In the genomic region with DNA sequence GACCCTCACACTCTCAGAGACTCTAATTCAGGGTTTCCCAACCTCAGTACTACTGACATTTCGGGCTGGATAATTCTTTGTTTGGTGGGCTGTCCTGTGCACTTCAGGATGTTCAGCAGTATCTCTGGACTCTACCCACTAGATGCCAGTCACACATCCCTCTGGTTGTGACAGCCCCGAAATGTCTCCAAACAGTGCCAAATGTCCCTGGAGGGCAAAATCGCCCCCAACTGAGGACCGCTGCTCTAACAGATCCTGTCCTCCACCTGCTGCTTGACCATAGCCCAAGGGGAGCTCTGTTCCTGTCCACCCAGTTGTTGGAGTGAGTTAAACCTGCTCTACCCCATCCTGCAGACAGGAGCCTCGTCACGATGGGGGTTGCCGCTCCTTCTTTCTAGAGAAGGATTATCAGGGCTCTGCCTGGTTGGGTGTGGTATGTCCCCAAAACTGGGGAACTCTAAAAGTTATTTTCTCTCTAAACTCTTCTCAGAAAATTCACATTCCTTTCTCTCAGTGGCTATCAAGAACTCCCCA, we compare ENCODE assay signal across 15 cellular contexts.
"Had no signal": no experiment of that assay in that cellular context is flagged by ENCODE, and none has a peak within 500 bp of the region (broad histone marks: within the 10 kb centered on the region; RNA-seq: fewer than 3 reads in every experiment).

No MANE protein-coding gene starts in this region.

- DNase-seq: activated CD4-positive, alpha-beta T cell treated with anti-CD3 and anti-CD28 coated beads for 1 hour; activated CD4-positive, alpha-beta T cell treated with anti-CD3 and anti-CD28 coated beads, Interleukin-2, amount 50 U/mL, for 4 hours; activated naive CD4-positive, alpha-beta T cell treated with anti-CD3 and anti-CD28 coated beads, Interleukin-2, amount 10 ng/mL, durations not matched to agents 7 days and 5 days; activated T-cell treated with anti-CD3 and anti-CD28 coated beads, Interleukin-2, amount 50 U/mL, for 24 hours; esophagus squamous epithelium; glutamatergic neuron; ovary; stimulated activated CD4-positive, alpha-beta T cell treated with anti-CD3 and anti-CD28 coated beads, Interleukin-2, amount 100 ng/mL, for 48 hours; T-helper 1 cell; T1000; tibial artery had no signal

- H3K27ac ChIP-seq: ascending aorta, colonic mucosa, esophagus squamous epithelium, ovary, tibial artery had no signal

- H3K9me3 ChIP-seq: colonic mucosa, esophagus squamous epithelium, ovary, SK-N-SH, tibial artery had no signal

- H3K9ac ChIP-seq: SK-N-SH had no signal

- H3K27me3 ChIP-seq: ascending aorta, colonic mucosa, esophagus squamous epithelium, ovary, tibial artery had no signal

- H3K4me1 Mint-ChIP-seq: activated naive CD4-positive, alpha-beta T cell treated with anti-CD3 and anti-CD28 coated beads, Interleukin-2, amount 10 ng/mL, durations not matched to agents 7 days and 5 days had no signal

- H3K36me3 Mint-ChIP-seq: activated naive CD4-positive, alpha-beta T cell treated with anti-CD3 and anti-CD28 coated beads, Interleukin-2, amount 10 ng/mL, durations not matched to agents 7 days and 5 days had no signal

- ATAC-seq: stimulated activated memory B cell treated with anti-CD40 and anti-IgM and Interleukin-4, amounts not matched to agents 10 μg/mL and 1 μg/mL and 100 μg/mL, for 72 hours had no signal

- H3K4me1 ChIP-seq: ascending aorta, colonic mucosa, tibial artery had no signal

- H3K36me3 ChIP-seq: colonic mucosa, ovary had no signal

- H3K4me3 Mint-ChIP-seq: activated naive CD4-positive, alpha-beta T cell treated with anti-CD3 and anti-CD28 coated beads, Interleukin-2, amount 10 ng/mL, durations not matched to agents 7 days and 5 days; activated T-cell treated with anti-CD3 and anti-CD28 coated beads, Interleukin-2, amount 50 U/mL, for 24 hours; stimulated activated memory B cell treated with anti-CD40 and anti-IgM and Interleukin-4, amounts not matched to agents 10 μg/mL and 1 μg/mL and 100 μg/mL, for 72 hours had no signal

- H3K27ac Mint-ChIP-seq: activated naive CD4-positive, alpha-beta T cell treated with anti-CD3 and anti-CD28 coated beads, Interleukin-2, amount 10 ng/mL, durations not matched to agents 7 days and 5 days; activated T-cell treated with anti-CD3 and anti-CD28 coated beads, Interleukin-2, amount 50 U/mL, for 24 hours; stimulated activated memory B cell treated with anti-CD40 and anti-IgM and Interleukin-4, amounts not matched to agents 10 μg/mL and 1 μg/mL and 100 μg/mL, for 72 hours had no signal

- H3K4me3 ChIP-seq: ascending aorta, colonic mucosa, esophagus squamous epithelium, ovary, tibial artery had no signal

- H3K9me3 Mint-ChIP-seq: activated naive CD4-positive, alpha-beta T cell treated with anti-CD3 and anti-CD28 coated beads, Interleukin-2, amount 10 ng/mL, durations not matched to agents 7 days and 5 days; activated T-cell treated with anti-CD3 and anti-CD28 coated beads, Interleukin-2, amount 50 U/mL, for 24 hours had no signal

- H3K27me3 Mint-ChIP-seq: activated naive CD4-positive, alpha-beta T cell treated with anti-CD3 and anti-CD28 coated beads, Interleukin-2, amount 10 ng/mL, durations not matched to agents 7 days and 5 days had no signal
